ENCODE assay signal across 29 cellular contexts in genomic region chr12:109824731-109825130, GRCh38.
"Had no signal": no experiment of that assay in that cellular context is flagged by ENCODE, and none has a peak within 500 bp of the region (broad histone marks: within the 10 kb centered on the region; RNA-seq: fewer than 3 reads in every experiment).

No MANE protein-coding gene starts in this region.

- ATAC-seq: stimulated activated effector memory CD8-positive, alpha-beta T cell treated with anti-CD3 and anti-CD28 coated beads, Interleukin-12 subunit alpha, Interleukin-12 subunit beta, amount 100 ng/mL, for 72 hours; stimulated activated memory B cell treated with anti-CD40 and anti-IgM and Interleukin-4, amounts not matched to agents 10 μg/mL and 1 μg/mL and 100 μg/mL, for 72 hours; stimulated activated naive B cell treated with anti-CD40 and anti-IgM and Interleukin-4, amounts not matched to agents 10 μg/mL and 1 μg/mL and 100 μg/mL, for 72 hours; stimulated activated naive CD8-positive, alpha-beta T cell treated with anti-CD3 and anti-CD28 coated beads, Interleukin-15, amount 100 ng/mL, for 72 hours; stimulated activated naive CD8-positive, alpha-beta T cell treated with anti-CD3 and anti-CD28 coated beads, Interleukin-15, Interleukin-2, amounts not matched to agents 100 U/mL and 50 U/mL, for 24 hours; upper lobe of right lung had no signal

- H3K4me3 Mint-ChIP-seq: stimulated activated effector memory CD8-positive, alpha-beta T cell treated with anti-CD3 and anti-CD28 coated beads, Interleukin-12 subunit alpha, Interleukin-12 subunit beta, amount 100 ng/mL, for 72 hours; stimulated activated memory B cell treated with anti-CD40 and anti-IgM and Interleukin-4, amounts not matched to agents 10 μg/mL and 1 μg/mL and 100 μg/mL, for 72 hours; stimulated activated naive B cell treated with anti-CD40 and anti-IgM and Interleukin-4, amounts not matched to agents 10 μg/mL and 1 μg/mL and 100 μg/mL, for 72 hours; stimulated activated naive CD8-positive, alpha-beta T cell treated with anti-CD3 and anti-CD28 coated beads, Interleukin-15, amount 100 ng/mL, for 72 hours; stimulated activated naive CD8-positive, alpha-beta T cell treated with anti-CD3 and anti-CD28 coated beads, Interleukin-15, Interleukin-2, amounts not matched to agents 100 ng/mL and 50 ng/mL, for 24 hours; type B pancreatic cell had no signal

- DNase-seq: stimulated activated CD4-positive, alpha-beta T cell treated with anti-CD3 and anti-CD28 coated beads, Interleukin-2, amount 100 ng/mL, for 48 hours; stimulated activated CD4-positive, alpha-beta T cell treated with anti-CD3 and anti-CD28 coated beads, Interleukin-4, amount 100 ng/mL, for 1 hour; stimulated activated CD4-positive, alpha-beta T cell treated with anti-CD3 and anti-CD28 coated beads, Interleukin-4, amount 100 ng/mL, for 24 hours; stimulated activated CD4-positive, alpha-beta T cell treated with anti-CD3 and anti-CD28 coated beads, Interleukin-4, amount 100 ng/mL, for 4 hours; stimulated activated CD8-positive, alpha-beta memory T cell treated with anti-CD3 and anti-CD28 coated beads, Interleukin-4, amount 100 ng/mL, for 48 hours; stimulated activated naive B cell treated with anti-CD40 and anti-IgM and Interleukin-4, amounts not matched to agents 10 μg/mL and 1 μg/mL and 100 μg/mL, for 72 hours; stimulated activated naive CD4-positive, alpha-beta T cell; stimulated activated naive CD4-positive, alpha-beta T cell treated with Interleukin-2 at 50 U/mL for 16 hours; stimulated activated naive CD8-positive, alpha-beta T cell treated with anti-CD3 and anti-CD28 coated beads, Interleukin-15, amount 100 ng/mL, for 72 hours; stimulated activated naive CD8-positive, alpha-beta T cell treated with anti-CD3 and anti-CD28 coated beads, Interleukin-15, Interleukin-2, amounts not matched to agents 100 U/mL and 50 U/mL, for 24 hours; stomach; substantia nigra; testis; thyroid gland; tibial artery; transverse colon; trophoblast cell; upper lobe of left lung; upper lobe of right lung; uterus had no signal

- H3K4me1 ChIP-seq: testis, thyroid gland, transverse colon, upper lobe of left lung, upper lobe of right lung, uterus had no signal

- H3K27ac Mint-ChIP-seq: stimulated activated effector memory CD8-positive, alpha-beta T cell treated with anti-CD3 and anti-CD28 coated beads, Interleukin-12 subunit alpha, Interleukin-12 subunit beta, amount 100 ng/mL, for 72 hours; stimulated activated memory B cell treated with anti-CD40 and anti-IgM and Interleukin-4, amounts not matched to agents 10 μg/mL and 1 μg/mL and 100 μg/mL, for 72 hours; stimulated activated naive B cell treated with anti-CD40 and anti-IgM and Interleukin-4, amounts not matched to agents 10 μg/mL and 1 μg/mL and 100 μg/mL, for 72 hours; stimulated activated naive CD8-positive, alpha-beta T cell treated with anti-CD3 and anti-CD28 coated beads, Interleukin-15, amount 100 ng/mL, for 72 hours; stimulated activated naive CD8-positive, alpha-beta T cell treated with anti-CD3 and anti-CD28 coated beads, Interleukin-15, Interleukin-2, amounts not matched to agents 100 ng/mL and 50 ng/mL, for 24 hours; type B pancreatic cell had no signal

- H3K27ac ChIP-seq: stomach, suprapubic skin, testis, thoracic aorta, thyroid gland, tibial artery, tibial nerve, transverse colon, upper lobe of left lung, upper lobe of right lung, uterus, vagina had no signal

- H3K4me1 Mint-ChIP-seq: stimulated activated memory B cell treated with anti-CD40 and anti-IgM and Interleukin-4, amounts not matched to agents 10 μg/mL and 1 μg/mL and 100 μg/mL, for 72 hours; stimulated activated naive B cell treated with anti-CD40 and anti-IgM and Interleukin-4, amounts not matched to agents 10 μg/mL and 1 μg/mL and 100 μg/mL, for 72 hours; stimulated activated naive CD8-positive, alpha-beta T cell treated with anti-CD3 and anti-CD28 coated beads, Interleukin-15, amount 100 ng/mL, for 72 hours had no signal

- H3K9me3 Mint-ChIP-seq: stimulated activated effector memory CD8-positive, alpha-beta T cell treated with anti-CD3 and anti-CD28 coated beads, Interleukin-12 subunit alpha, Interleukin-12 subunit beta, amount 100 ng/mL, for 72 hours; stimulated activated memory B cell treated with anti-CD40 and anti-IgM and Interleukin-4, amounts not matched to agents 10 μg/mL and 1 μg/mL and 100 μg/mL, for 72 hours; stimulated activated naive B cell treated with anti-CD40 and anti-IgM and Interleukin-4, amounts not matched to agents 10 μg/mL and 1 μg/mL and 100 μg/mL, for 72 hours; stimulated activated naive CD8-positive, alpha-beta T cell treated with anti-CD3 and anti-CD28 coated beads, Interleukin-15, amount 100 ng/mL, for 72 hours; stimulated activated naive CD8-positive, alpha-beta T cell treated with anti-CD3 and anti-CD28 coated beads, Interleukin-15, Interleukin-2, amounts not matched to agents 100 ng/mL and 50 ng/mL, for 24 hours; type B pancreatic cell had no signal

- H3K27me3 ChIP-seq: suprapubic skin, testis, thyroid gland, tibial nerve, transverse colon, upper lobe of left lung, upper lobe of right lung, uterus, vagina had no signal

- H3K9me3 ChIP-seq: stomach, suprapubic skin, testis, thoracic aorta, thyroid gland, tibial artery, tibial nerve, transverse colon, upper lobe of left lung, upper lobe of right lung, uterus, vagina had no signal

- H3K36me3 Mint-ChIP-seq: stimulated activated effector memory CD8-positive, alpha-beta T cell treated with anti-CD3 and anti-CD28 coated beads, Interleukin-12 subunit alpha, Interleukin-12 subunit beta, amount 100 ng/mL, for 72 hours; stimulated activated memory B cell treated with anti-CD40 and anti-IgM and Interleukin-4, amounts not matched to agents 10 μg/mL and 1 μg/mL and 100 μg/mL, for 72 hours; stimulated activated naive B cell treated with anti-CD40 and anti-IgM and Interleukin-4, amounts not matched to agents 10 μg/mL and 1 μg/mL and 100 μg/mL, for 72 hours; type B pancreatic cell had no signal

- H3K4me3 ChIP-seq: stomach, suprapubic skin, testis, thoracic aorta, thyroid gland, tibial artery, tibial nerve, transverse colon, upper lobe of left lung, upper lobe of right lung, uterus, vagina had no signal

- FAIRE-seq: urothelium cell line had no signal

- H3K36me3 ChIP-seq: stomach, suprapubic skin, thoracic aorta, thyroid gland, tibial artery, tibial nerve, transverse colon, upper lobe of left lung, upper lobe of right lung, uterus, vagina had no signal

- H3K27me3 Mint-ChIP-seq: stimulated activated naive CD8-positive, alpha-beta T cell treated with anti-CD3 and anti-CD28 coated beads, Interleukin-15, amount 100 ng/mL, for 72 hours; stimulated activated naive CD8-positive, alpha-beta T cell treated with anti-CD3 and anti-CD28 coated beads, Interleukin-15, Interleukin-2, amounts not matched to agents 100 ng/mL and 50 ng/mL, for 24 hours; type B pancreatic cell had no signal
